In the genomic region with DNA sequence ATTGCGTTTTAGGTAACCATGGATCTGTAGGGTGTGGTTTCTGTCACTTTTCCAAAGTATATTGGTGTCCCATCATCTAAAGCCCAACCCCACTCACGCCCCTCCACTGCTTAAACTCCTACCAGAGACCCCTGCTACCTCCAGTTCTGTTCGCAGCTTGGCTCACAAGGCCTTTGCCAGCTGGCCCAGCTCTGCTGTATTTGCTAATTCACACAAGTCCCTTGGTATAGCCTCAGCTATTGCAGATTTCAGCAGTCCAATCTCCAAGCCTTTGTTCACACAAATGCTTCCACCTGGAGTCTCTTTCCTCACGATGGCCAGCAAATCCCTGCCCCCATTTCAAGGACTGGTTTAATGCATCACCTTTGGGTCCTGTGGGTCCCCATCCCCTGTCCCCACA, we compare ENCODE assay signal across 21 cellular contexts. TPM values are rescaled to one million over a fixed set of nuclear protein-coding genes. Genes with fewer than 3 reads are reported as not detected.
DNase-seq lines count a peak whose midpoint lies in the region; ATAC-seq and TF ChIP-seq lines count a peak whose summit lies in the region.
"Had no signal": no experiment of that assay in that cellular context is flagged by ENCODE, and none has a peak within 500 bp of the region (broad histone marks: within the 10 kb centered on the region; RNA-seq: fewer than 3 reads in every experiment).

No MANE protein-coding gene starts in this region.

- H3K4me3 ChIP-seq in BLaER1: no peak overlapping the region
- no peak overlapping the region for H3K4me3 ChIP-seq in neuronal stem cell (ENCODE audit: low read length in 2 of 2)
- H3K4me3 ChIP-seq in MM.1S (ENCODE audit: low read length): no peak overlapping the region
- H3K4me3 ChIP-seq: PC-9 had no signal

- H2BK15ac ChIP-seq in neuronal stem cell (ENCODE audit: low read length): no peak overlapping the region

- no peaks in the 10 kb centered on the region for H3K9me2 ChIP-seq in MM.1S (replicated peaks; ENCODE audit: insufficient read depth, low read length)
- H3K9me2 ChIP-seq: SK-N-SH had no signal

- no peaks in the 10 kb centered on the region for H3K36me3 ChIP-seq in BLaER1
- H3K36me3 ChIP-seq in neuronal stem cell (replicated peaks in 1 of 2; ENCODE audit: control insufficient read depth in 2 of 2, insufficient read depth in 2 of 2, low read length in 2 of 2): no peaks in the 10 kb centered on the region
- H3K36me3 ChIP-seq in MM.1S (replicated peaks; ENCODE audit: insufficient read depth, low read length): no peaks in the 10 kb centered on the region

- peak overlapping the region; percentile 33 for H2AK5ac ChIP-seq in neuronal stem cell (ENCODE audit: low read depth, low read length)

- TF ChIP-seq CTCF in chondrocyte (IDR thresholded peaks at IDR 0.05) (no peak), MM.1S (IDR thresholded peaks at IDR 0.05; ENCODE audit: low read length) (no peak)

- H3K4me2 ChIP-seq in BLaER1 (peak overlapping the region; percentile 27), neuronal stem cell (ENCODE audit: insufficient read depth, low read length, poor library complexity, severe bottlenecking) (no peak overlapping the region), MM.1S (ENCODE audit: low read depth, low read length) (no peak overlapping the region)
- H3K4me2 ChIP-seq: PC-9, SK-N-SH had no signal

- H3K4ac ChIP-seq in neuronal stem cell (ENCODE audit: low read length): no peak overlapping the region

- no peak overlapping the region for H3K18ac ChIP-seq in neuronal stem cell (ENCODE audit: low read length)

- H3K36me3 Mint-ChIP-seq in chondrocyte (ENCODE audit: low read depth): peaks cover 33% of the 10 kb centered on the region
- H3K36me3 Mint-ChIP-seq: CD8-positive, alpha-beta T cell had no signal

- DNase-seq in COLO668 (lab: John Stamatoyannopoulos, UW; ENCODE audit: unreplicated experiment) (peak; percentile 33), chondrocyte (ENCODE audit: low spot score) (peak; percentile 47), neuronal stem cell (ENCODE audit: low spot score) (no peak), MM.1S (no peak)
- no peak for DNase-seq in activated naive CD4-positive, alpha-beta T cell treated with anti-CD3 and anti-CD28 coated beads, Interleukin-2, amount 50 U/mL, for 16 hours
- DNase-seq: C1 segment of cervical spinal cord; CD8-positive, alpha-beta T cell; EL; GF-D8; KG1; NCI-H1105; NCI-H146; NCI-H2171 treated with DMSO at 0.1 percent for 48 hours; NCI-H446; NCI-H69; PC-9; RPMI8226; SIG-M5; SK-N-SH had no signal

- H4K20me1 ChIP-seq in BLaER1 (no peaks in the 10 kb centered on the region), MM.1S (ENCODE audit: insufficient read depth, low read length) (no peaks in the 10 kb centered on the region)

- H3K27me3 ChIP-seq in BLaER1: no peaks in the 10 kb centered on the region
- H3K27me3 ChIP-seq in neuronal stem cell (ENCODE audit: control insufficient read depth in 3 of 3, insufficient read depth in 3 of 3, low read depth in 1 of 3, low read length in 3 of 3): no peaks in the 10 kb centered on the region
- peaks cover 62% of the 10 kb centered on the region for H3K27me3 ChIP-seq in MM.1S (replicated peaks; ENCODE audit: insufficient read depth, low read length)

- no peak overlapping the region for H4K8ac ChIP-seq in neuronal stem cell (ENCODE audit: low read depth, low read length)

- peaks cover 41% of the 10 kb centered on the region for H3K4me1 Mint-ChIP-seq in chondrocyte (ENCODE audit: low read depth)

- H2AFZ ChIP-seq in neuronal stem cell (ENCODE audit: low read length): no peak overlapping the region
- H2AFZ ChIP-seq in MM.1S (ENCODE audit: low read length): no peak overlapping the region
- H2AFZ ChIP-seq: PC-9 had no signal

- H4K91ac ChIP-seq in neuronal stem cell (ENCODE audit: low read depth, low read length, poor library complexity): no peak overlapping the region

- H3K9me3 ChIP-seq in BLaER1 (no peaks in the 10 kb centered on the region), neuronal stem cell (replicated peaks in 1 of 2; ENCODE audit: control insufficient read depth in 2 of 2, insufficient read depth in 1 of 2, low read depth in 1 of 2, low read length in 2 of 2) (no peaks in the 10 kb centered on the region), MM.1S (replicated peaks; ENCODE audit: insufficient read depth, low read length) (no peaks in the 10 kb centered on the region)
- H3K9me3 ChIP-seq: SK-N-SH had no signal

- no peak overlapping the region for H3K14ac ChIP-seq in neuronal stem cell (ENCODE audit: low read length)

- no peaks in the 10 kb centered on the region for H3K79me2 ChIP-seq in MM.1S (ENCODE audit: low read length)

- no peak overlapping the region for H3K4me3 Mint-ChIP-seq in chondrocyte (ENCODE audit: unreplicated experiment)
- H3K4me3 Mint-ChIP-seq: CD8-positive, alpha-beta T cell had no signal

- H3K9ac ChIP-seq in BLaER1 (no peak overlapping the region), neuronal stem cell (ENCODE audit: low read depth, low read length, poor library complexity) (no peak overlapping the region), MM.1S (ENCODE audit: low read length) (no peak overlapping the region)
- H3K9ac ChIP-seq: SK-N-SH had no signal

- no peak overlapping the region for H3K23ac ChIP-seq in neuronal stem cell (ENCODE audit: low read depth, low read length, poor library complexity)

- no peaks in the 10 kb centered on the region for H3F3A ChIP-seq in MM.1S (ENCODE audit: insufficient read depth, low read length)

- ATAC-seq in HG02571 (IDR thresholded peaks at IDR 0.05; ENCODE audit: unreplicated experiment): no peak
- ATAC-seq: CD8-positive, alpha-beta T cell had no signal

- H3K4me1 ChIP-seq in BLaER1: peaks cover 40% of the 10 kb centered on the region
- H3K4me1 ChIP-seq in neuronal stem cell (ENCODE audit: control insufficient read depth in 2 of 2, insufficient read depth in 1 of 2, low read depth in 1 of 2, low read length in 2 of 2): peaks cover 14 to 18% of the 10 kb centered on the region in 2 donors
- H3K4me1 ChIP-seq in MM.1S (ENCODE audit: low read length): no peaks in the 10 kb centered on the region

- peak overlapping the region; percentile 27 for H2BK120ac ChIP-seq in neuronal stem cell (ENCODE audit: low read depth, low read length)

- H3K9me3 Mint-ChIP-seq in chondrocyte (ENCODE audit: low read depth): no peaks in the 10 kb centered on the region
- H3K9me3 Mint-ChIP-seq: CD8-positive, alpha-beta T cell had no signal

- no peak overlapping the region for H3K27ac Mint-ChIP-seq in chondrocyte (ENCODE audit: unreplicated experiment)
- H3K27ac Mint-ChIP-seq: CD8-positive, alpha-beta T cell had no signal

- no peak overlapping the region for H2BK12ac ChIP-seq in neuronal stem cell (ENCODE audit: low read length)

- H2BK5ac ChIP-seq in neuronal stem cell (ENCODE audit: low read length): no peak overlapping the region

- H3K27me3 Mint-ChIP-seq in chondrocyte (ENCODE audit: low read depth): no peaks in the 10 kb centered on the region

- H3K27ac ChIP-seq in BLaER1 (no peak overlapping the region), neuronal stem cell (replicated peaks; ENCODE audit: low read length) (no peak overlapping the region), MM.1S (ENCODE audit: low read length) (no peak overlapping the region)
- H3K27ac ChIP-seq: PC-9 had no signal

- no peaks in the 10 kb centered on the region for H3K79me1 ChIP-seq in neuronal stem cell (ENCODE audit: low read depth, low read length)

- WGBS in neuronal stem cell (ENCODE audit: extremely low coverage in 2 of 2, insufficient read length in 2 of 2, insufficient replicate concordance in 1 of 2), 2 donors: no CpG with 5 or more reads among the region's 4 CpGs

RNA-seq across cellular contexts. Expression of a gene that starts 24.2 kb away (rescaled TPM):
- total RNA-seq in chondrocyte: 16.6 to 18.9 TPM (median 16.9 TPM) in 3 replicates
- 60.9 TPM for polyA plus RNA-seq in neuronal stem cell (2013, experiment 1 of 2)
- 63.2 TPM for polyA plus RNA-seq in neuronal stem cell (2013, experiment 2 of 2)

RNA-seq across cellular contexts. Expression of a gene that starts 24.6 kb away (rescaled TPM):
- total RNA-seq in chondrocyte: 209 to 313 TPM (median 212 TPM) in 3 replicates
- polyA plus RNA-seq in neuronal stem cell (2013, experiment 1 of 2): 596 TPM
- polyA plus RNA-seq in neuronal stem cell (2013, experiment 2 of 2): 610 TPM

Comparison
In these comparisons a context has a peak if more than half of its experiments do, and no peak if none do; other contexts are left out.
1. DNase-seq: peak in COLO668 (single experiment) and chondrocyte (single experiment); none in neuronal stem cell (single experiment), activated naive CD4-positive, alpha-beta T cell treated with anti-CD3 and anti-CD28 coated beads, Interleukin-2, amount 50 U/mL, for 16 hours (single experiment) and MM.1S (single experiment).